ENCODE assay signal across 19 cellular contexts in genomic region chr20:31537116-31537858, GRCh38. TPM values are rescaled to one million over a fixed set of nuclear protein-coding genes. Genes with fewer than 3 reads are reported as not detected.
DNase-seq lines count a peak whose midpoint lies in the region; ATAC-seq and TF ChIP-seq lines count a peak whose summit lies in the region.
"Had no signal": no experiment of that assay in that cellular context is flagged by ENCODE, and none has a peak within 500 bp of the region (broad histone marks: within the 10 kb centered on the region; RNA-seq: fewer than 3 reads in every experiment).

No MANE protein-coding gene starts in this region.

- no peaks in the 10 kb centered on the region for H3K27me3 Mint-ChIP-seq in activated T-cell treated with anti-CD3 and anti-CD28 coated beads, Interleukin-2, amount 50 U/mL, for 24 hours
- H3K27me3 Mint-ChIP-seq in activated T-cell treated with anti-CD3 and anti-CD28 coated beads, Interleukin-2, amount 50 U/mL, for 4 hours (ENCODE audit: low read depth): no peaks in the 10 kb centered on the region
- no peaks in the 10 kb centered on the region for H3K27me3 Mint-ChIP-seq in central memory CD8-positive, alpha-beta T cell
- H3K27me3 Mint-ChIP-seq in stimulated activated memory B cell treated with anti-CD40 and anti-IgM and Interleukin-4, amounts not matched to agents 10 μg/mL and 1 μg/mL and 100 μg/mL, for 72 hours: no peaks in the 10 kb centered on the region

- H3K4me3 Mint-ChIP-seq in activated T-cell treated with anti-CD3 and anti-CD28 coated beads, Interleukin-2, amount 50 U/mL, for 24 hours: no peak overlapping the region
- H3K4me3 Mint-ChIP-seq in activated T-cell treated with anti-CD3 and anti-CD28 coated beads, Interleukin-2, amount 50 U/mL, for 4 hours: no peak overlapping the region
- peak overlapping the region; percentile 0 for H3K4me3 Mint-ChIP-seq in central memory CD8-positive, alpha-beta T cell
- no peak overlapping the region for H3K4me3 Mint-ChIP-seq in stimulated activated memory B cell treated with anti-CD40 and anti-IgM and Interleukin-4, amounts not matched to agents 10 μg/mL and 1 μg/mL and 100 μg/mL, for 72 hours

- TF ChIP-seq CTCF in KMS-11 (conservative IDR thresholded peaks at IDR 0.05; ENCODE audit: low read depth, low read length): no peak
- no peak for TF ChIP-seq CTCF in hepatocyte (IDR thresholded peaks at IDR 0.05; ENCODE audit: poor library complexity)

- H3K79me2 ChIP-seq in KMS-11 (ENCODE audit: insufficient read depth, low read depth): peaks cover 53% of the 10 kb centered on the region; the same call in 1 of the 2 replicates
- H3K79me2 ChIP-seq in hepatocyte: peaks cover 31% of the 10 kb centered on the region

- WGBS in hepatocyte (ENCODE audit: low lambda C conversion rate, missing lambda C conversion rate): 93% methylated on average over 8 of the region's 8 CpGs

- H3K4me1 ChIP-seq in KMS-11 (ENCODE audit: low read depth, poor library complexity, severe bottlenecking) (peaks cover 58% of the 10 kb centered on the region), hepatocyte (ENCODE audit: insufficient read depth) (no peaks in the 10 kb centered on the region)

- H3K4me3 ChIP-seq in KMS-11 (IDR thresholded peaks at IDR 0.05; ENCODE audit: insufficient read depth, low read depth, low read length) (no peak overlapping the region), hepatocyte (no peak overlapping the region)
- H3K4me3 ChIP-seq: cardiac muscle cell, GM23248, K562, SK-N-MC had no signal

- H3K27ac Mint-ChIP-seq in activated T-cell treated with anti-CD3 and anti-CD28 coated beads, Interleukin-2, amount 50 U/mL, for 24 hours: peak overlapping the region; percentile 35
- H3K27ac Mint-ChIP-seq in central memory CD8-positive, alpha-beta T cell (ENCODE audit: low read depth): no peak overlapping the region
- no peak overlapping the region for H3K27ac Mint-ChIP-seq in stimulated activated memory B cell treated with anti-CD40 and anti-IgM and Interleukin-4, amounts not matched to agents 10 μg/mL and 1 μg/mL and 100 μg/mL, for 72 hours

- H4K20me1 ChIP-seq in KMS-11 (ENCODE audit: insufficient read depth) (0 out of 2 replicates have a peak, but pooled peaks cover 26% of the 10 kb centered on the region), hepatocyte (ENCODE audit: insufficient read depth, poor library complexity, severe bottlenecking) (peaks cover 2% of the 10 kb centered on the region)

- no peak for DNase-seq in activated T-cell treated with anti-CD3 and anti-CD28 coated beads, Interleukin-2, amount 50 U/mL, for 24 hours
- DNase-seq in activated T-cell treated with anti-CD3 and anti-CD28 coated beads, Interleukin-2, amount 50 U/mL, for 4 hours: no peak
- DNase-seq in central memory CD8-positive, alpha-beta T cell (ENCODE audit: low spot score in 2 of 2): no peak
- DNase-seq in sciatic nerve (ENCODE audit: low spot score) (no peak), hepatocyte (ENCODE audit: low spot score) (no peak), GOT3 (lab: John Stamatoyannopoulos, UW) (no peak)
- DNase-seq: activated CD4-positive, alpha-beta T cell treated with anti-CD3 and anti-CD28 coated beads for 1 hour; activated CD8-positive, alpha-beta memory T cell treated with anti-CD3 and anti-CD28 coated beads, Interleukin-2, amount 50 U/mL, for 4 hours; activated gamma-delta T cell; C1 segment of cervical spinal cord; GM23248; NCI-H2029; NCI-H510A; nucleus accumbens had no signal

- no peak for ATAC-seq in activated T-cell treated with anti-CD3 and anti-CD28 coated beads, Interleukin-2, amount 50 U/mL, for 4 hours
- ATAC-seq in central memory CD8-positive, alpha-beta T cell (replicated peaks; ENCODE audit: extremely low read depth, poor library complexity, severe bottlenecking): no peak
- peak; percentile 32 for ATAC-seq in sciatic nerve
- no peak for ATAC-seq in stimulated activated memory B cell treated with anti-CD40 and anti-IgM and Interleukin-4, amounts not matched to agents 10 μg/mL and 1 μg/mL and 100 μg/mL, for 72 hours
- ATAC-seq: K562 had no signal

- no peak overlapping the region for H2AFZ ChIP-seq in KMS-11 (ENCODE audit: low read depth)
- H2AFZ ChIP-seq in hepatocyte: no peak overlapping the region
- H2AFZ ChIP-seq: GM23248 had no signal

- no peaks in the 10 kb centered on the region for H3K9me3 ChIP-seq in hepatocyte (ENCODE audit: low read depth)

- no peaks in the 10 kb centered on the region for H3K9me3 Mint-ChIP-seq in activated T-cell treated with anti-CD3 and anti-CD28 coated beads, Interleukin-2, amount 50 U/mL, for 24 hours
- no peaks in the 10 kb centered on the region for H3K9me3 Mint-ChIP-seq in activated T-cell treated with anti-CD3 and anti-CD28 coated beads, Interleukin-2, amount 50 U/mL, for 4 hours
- no peaks in the 10 kb centered on the region for H3K9me3 Mint-ChIP-seq in central memory CD8-positive, alpha-beta T cell
- H3K9me3 Mint-ChIP-seq in stimulated activated memory B cell treated with anti-CD40 and anti-IgM and Interleukin-4, amounts not matched to agents 10 μg/mL and 1 μg/mL and 100 μg/mL, for 72 hours: no peaks in the 10 kb centered on the region

- peaks cover 98% of the 10 kb centered on the region for H3K36me3 Mint-ChIP-seq in activated T-cell treated with anti-CD3 and anti-CD28 coated beads, Interleukin-2, amount 50 U/mL, for 24 hours (ENCODE audit: low read depth)
- peaks cover 40% of the 10 kb centered on the region for H3K36me3 Mint-ChIP-seq in activated T-cell treated with anti-CD3 and anti-CD28 coated beads, Interleukin-2, amount 50 U/mL, for 4 hours (ENCODE audit: insufficient read depth)
- peaks cover 44% of the 10 kb centered on the region for H3K36me3 Mint-ChIP-seq in central memory CD8-positive, alpha-beta T cell (ENCODE audit: insufficient read depth)
- peaks cover 69% of the 10 kb centered on the region for H3K36me3 Mint-ChIP-seq in stimulated activated memory B cell treated with anti-CD40 and anti-IgM and Interleukin-4, amounts not matched to agents 10 μg/mL and 1 μg/mL and 100 μg/mL, for 72 hours

- no peak overlapping the region for H3K4me2 ChIP-seq in KMS-11
- no peak overlapping the region for H3K4me2 ChIP-seq in hepatocyte

- no peaks in the 10 kb centered on the region for H3K9me2 ChIP-seq in hepatocyte (replicated peaks; ENCODE audit: insufficient read depth)

- intact Hi-C loops in sciatic nerve (cut with DNase I): no loop called here

- peaks cover 38% of the 10 kb centered on the region for H3K4me1 Mint-ChIP-seq in activated T-cell treated with anti-CD3 and anti-CD28 coated beads, Interleukin-2, amount 50 U/mL, for 24 hours (ENCODE audit: low read depth)
- peaks cover 14% of the 10 kb centered on the region for H3K4me1 Mint-ChIP-seq in activated T-cell treated with anti-CD3 and anti-CD28 coated beads, Interleukin-2, amount 50 U/mL, for 4 hours (ENCODE audit: low read depth)
- H3K4me1 Mint-ChIP-seq in central memory CD8-positive, alpha-beta T cell: peaks cover 31% of the 10 kb centered on the region
- H3K4me1 Mint-ChIP-seq in stimulated activated memory B cell treated with anti-CD40 and anti-IgM and Interleukin-4, amounts not matched to agents 10 μg/mL and 1 μg/mL and 100 μg/mL, for 72 hours: peaks cover 7% of the 10 kb centered on the region

- peak overlapping the region; percentile 4; the same call in 1 of the 2 replicates for H3K27ac ChIP-seq in KMS-11
- no peak overlapping the region for H3K27ac ChIP-seq in hepatocyte
- H3K27ac ChIP-seq: cardiac muscle cell, SK-N-MC had no signal

- no peak overlapping the region for H3K9ac ChIP-seq in KMS-11
- H3K9ac ChIP-seq: GM23248 had no signal

- H3K36me3 ChIP-seq in KMS-11 (ENCODE audit: insufficient read depth): peaks cover 27% of the 10 kb centered on the region; the same call in 1 of the 2 replicates
- H3K36me3 ChIP-seq in hepatocyte (replicated peaks; ENCODE audit: insufficient read depth, low read depth): no peaks in the 10 kb centered on the region

- H3K27me3 ChIP-seq in KMS-11 (ENCODE audit: insufficient read depth, low read depth) (no peaks in the 10 kb centered on the region), hepatocyte (no peaks in the 10 kb centered on the region)
- H3K27me3 ChIP-seq: cardiac muscle cell had no signal

RNA-seq across cellular contexts. Expression of gene HM13, which starts 23.0 kb away (rescaled TPM):
- total RNA-seq in activated T-cell treated with anti-CD3 and anti-CD28 coated beads, Interleukin-2, amount 50 U/mL, for 4 hours: 100 to 1,000 TPM; 191 to 210 (median 195) TPM
- total RNA-seq in sciatic nerve (106 TPM), hepatocyte (219 and 228 TPM in 2 replicates)
- 460 and 461 TPM in 2 replicates for polyA plus RNA-seq in hepatocyte
